ENCODE assay signal across 14 cellular contexts in the genomic region with DNA sequence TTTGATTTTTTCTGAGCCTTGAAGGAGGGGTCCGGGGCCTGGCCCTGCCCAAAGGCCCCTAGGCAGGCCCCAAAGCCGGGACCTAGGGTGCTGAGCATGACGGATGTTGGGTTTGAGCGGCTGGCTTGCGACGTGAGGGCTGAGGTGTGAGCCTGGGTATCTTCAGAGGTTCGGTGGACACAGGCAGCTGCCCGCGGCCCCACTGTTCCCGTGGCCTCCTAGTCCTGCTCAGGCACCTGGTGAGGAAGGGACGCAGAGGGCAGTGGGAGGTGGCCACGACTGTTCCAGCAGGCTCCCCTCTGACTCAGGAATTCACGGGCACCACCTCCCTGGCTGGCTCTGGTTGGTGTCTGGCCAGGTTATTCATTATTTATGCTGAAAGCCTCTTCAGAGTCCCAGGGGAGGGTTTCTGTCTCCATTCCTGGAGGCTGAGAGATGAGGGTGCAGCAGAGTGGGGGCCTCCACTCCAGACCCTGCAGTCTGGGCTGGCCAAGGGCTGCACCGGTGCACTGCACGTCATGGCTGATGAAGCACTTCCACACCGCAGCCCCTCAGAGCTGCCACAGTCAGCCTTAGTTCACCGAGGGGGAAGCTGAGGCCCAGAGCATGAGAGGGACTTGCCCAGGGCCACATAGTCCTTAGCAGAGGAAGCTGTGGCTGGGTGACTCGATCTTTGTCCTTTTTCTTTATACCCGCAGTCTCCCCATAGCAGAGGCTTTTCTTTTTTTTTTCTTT. TPM values are rescaled to one million over a fixed set of nuclear protein-coding genes. Genes with fewer than 3 reads are reported as not detected.
A peak's percentile ranks its signal among the peaks of the same experiment; 100 is the strongest.
DNase-seq lines count a peak whose midpoint lies in the region; ATAC-seq, FAIRE-seq and TF ChIP-seq lines count a peak whose summit lies in the region.
"Had no signal": no experiment of that assay in that cellular context is flagged by ENCODE, and none has a peak within 500 bp of the region (broad histone marks: within the 10 kb centered on the region; RNA-seq: fewer than 3 reads in every experiment).

No MANE protein-coding gene starts in this region.

- CTCF ChIA-PET in HepG2 (lab: Yijun Ruan, JAX; ENCODE audit: low intra/inter-chr PET ratio, low total read pairs) = no interaction called here

- TF ChIP-seq POLR2A in HepG2 (IDR thresholded peaks at IDR 0.05; ENCODE audit: insufficient read depth in 1 of 2, low read depth in 2 of 2, low read length in 2 of 2) = no peak

- H3K4me2 ChIP-seq in HepG2 (ENCODE audit: low read depth, low read length) = peak overlapping the region; percentile 91

- H3K27ac ChIP-seq in HepG2 (ENCODE audit: extremely low read length, insufficient read depth, low read length) (no peak overlapping the region), aorta (ENCODE audit: low read depth in 1 of 2, low read length in 2 of 2) (no peak overlapping the region)

- H3K36me3 ChIP-seq in HepG2 (replicated peaks in 1 of 2; ENCODE audit: control insufficient read depth in 1 of 2, insufficient read depth in 2 of 2, low read length in 2 of 2) = no peaks in the 10 kb centered on the region
- H3K36me3 ChIP-seq in aorta (ENCODE audit: control insufficient read depth in 1 of 2, insufficient read depth in 2 of 2, low read length in 1 of 2) = no peaks in the 10 kb centered on the region

- peak in 1 of 2 donors; percentile 18 for ATAC-seq in natural killer cell treated with Interleukin-12 subunit alpha and Interleukin-12 subunit beta and Interleukin-15 and Interleukin-18, amount 100 ng/mL, for 72 hours
- ATAC-seq in natural killer cell (no peak), HepG2 (peak; percentile 53), aorta (ENCODE audit: low FRiP score) (no peak), esophagus mucosa (no peak)

- no peaks in the 10 kb centered on the region for H3K9me3 Mint-ChIP-seq in natural killer cell treated with Interleukin-12 subunit alpha and Interleukin-12 subunit beta and Interleukin-15 and Interleukin-18, amount 100 ng/mL, for 72 hours
- H3K9me3 Mint-ChIP-seq in natural killer cell = no peaks in the 10 kb centered on the region
- H3K9me3 Mint-ChIP-seq in activated T-helper 1 cell treated with anti-CD3 and anti-CD28 coated beads, Interleukin-12 subunit alpha, Interleukin-12 subunit beta, Interleukin-2, Interleukin-4 antibody, amounts not matched to agents 30 ng/mL and 10 ng/mL and 1 ng/mL, durations not matched to agents 14 hours and 24 hours and 36 hours = no peaks in the 10 kb centered on the region
- H3K9me3 Mint-ChIP-seq: neural crest cell had no signal

- no peaks in the 10 kb centered on the region for H4K20me1 ChIP-seq in HepG2 (ENCODE audit: insufficient read depth, low read length)

- H3K27ac Mint-ChIP-seq in natural killer cell treated with Interleukin-12 subunit alpha and Interleukin-12 subunit beta and Interleukin-15 and Interleukin-18, amount 100 ng/mL, for 72 hours = no peak overlapping the region
- no peak overlapping the region for H3K27ac Mint-ChIP-seq in natural killer cell
- H3K27ac Mint-ChIP-seq in activated T-helper 1 cell treated with anti-CD3 and anti-CD28 coated beads, Interleukin-12 subunit alpha, Interleukin-12 subunit beta, Interleukin-2, Interleukin-4 antibody, amounts not matched to agents 30 ng/mL and 10 ng/mL and 1 ng/mL, durations not matched to agents 14 hours and 24 hours and 36 hours = peak overlapping the region; percentile 4
- H3K27ac Mint-ChIP-seq: B cell had no signal

- TF ChIP-seq EP300 in HepG2 (IDR thresholded peaks at IDR 0.05; ENCODE audit: low read depth in 2 of 2, low read length in 2 of 2) (no peak), HepG2 (CRISPR knock-in tag; IDR thresholded peaks at IDR 0.05; ENCODE audit: borderline replicate concordance) (no peak)

- peaks cover 0 to 4% of the 10 kb centered on the region in 2 donors for H3K4me1 Mint-ChIP-seq in natural killer cell treated with Interleukin-12 subunit alpha and Interleukin-12 subunit beta and Interleukin-15 and Interleukin-18, amount 100 ng/mL, for 72 hours (ENCODE audit: low read depth in 2 of 2)
- peaks cover 4 to 5% of the 10 kb centered on the region in 2 donors for H3K4me1 Mint-ChIP-seq in natural killer cell
- no peaks in the 10 kb centered on the region for H3K4me1 Mint-ChIP-seq in activated T-helper 1 cell treated with anti-CD3 and anti-CD28 coated beads, Interleukin-12 subunit alpha, Interleukin-12 subunit beta, Interleukin-2, Interleukin-4 antibody, amounts not matched to agents 30 ng/mL and 10 ng/mL and 1 ng/mL, durations not matched to agents 14 hours and 24 hours and 36 hours (ENCODE audit: low read depth)
- H3K4me1 Mint-ChIP-seq: B cell, neural crest cell had no signal

- H3K4me3 Mint-ChIP-seq in natural killer cell treated with Interleukin-12 subunit alpha and Interleukin-12 subunit beta and Interleukin-15 and Interleukin-18, amount 100 ng/mL, for 72 hours = no peak overlapping the region
- H3K4me3 Mint-ChIP-seq in natural killer cell = no peak overlapping the region
- no peak overlapping the region for H3K4me3 Mint-ChIP-seq in activated T-helper 1 cell treated with anti-CD3 and anti-CD28 coated beads, Interleukin-12 subunit alpha, Interleukin-12 subunit beta, Interleukin-2, Interleukin-4 antibody, amounts not matched to agents 30 ng/mL and 10 ng/mL and 1 ng/mL, durations not matched to agents 14 hours and 24 hours and 36 hours
- H3K4me3 Mint-ChIP-seq: B cell, neural crest cell had no signal

- no peaks in the 10 kb centered on the region for H3K9me3 ChIP-seq in HepG2 (ENCODE audit: low read length)
- H3K9me3 ChIP-seq in aorta (ENCODE audit: control insufficient read depth, low read length) = no peaks in the 10 kb centered on the region

- TF ChIP-seq CTCF in natural killer cell (IDR thresholded peaks at IDR 0.05) (no peak), HepG2 (CRISPR knock-in tag; IDR thresholded peaks at IDR 0.05) (no peak)

- intact Hi-C loops in natural killer cell (cut with micrococcal nuclease) (no loop called here), HepG2 (cut with micrococcal nuclease; ENCODE audit: unreplicated experiment) (no loop called here), aorta (cut with DNase I) (no loop called here)
- intact Hi-C loops in activated T-helper 1 cell treated with anti-CD3 and anti-CD28 coated beads, Interleukin-12 subunit alpha, Interleukin-12 subunit beta, Interleukin-2, Interleukin-4 antibody, amounts not matched to agents 30 ng/mL and 10 ng/mL and 1 ng/mL, durations not matched to agents 14 hours and 24 hours and 36 hours (cut with micrococcal nuclease) = no loop called here

- no peak overlapping the region for H2AFZ ChIP-seq in HepG2 (ENCODE audit: low read length)

- H3K4me3 ChIP-seq in HepG2 (replicated peaks in 1 of 3; ENCODE audit: insufficient read depth in 1 of 3, low read depth in 2 of 3, low read length in 3 of 3) = peak overlapping the region; percentile 56 to 76 (median 57)
- no peak overlapping the region for H3K4me3 ChIP-seq in aorta (ENCODE audit: low read length in 2 of 2)

- no peaks in the 10 kb centered on the region for H3K27me3 ChIP-seq in HepG2 (ENCODE audit: control insufficient read depth in 1 of 2, insufficient read depth in 2 of 2, low read length in 2 of 2)
- no peaks in the 10 kb centered on the region for H3K27me3 ChIP-seq in aorta (ENCODE audit: control insufficient read depth in 1 of 2, insufficient read depth in 2 of 2, low read length in 1 of 2)

- WGBS in HepG2 (ENCODE audit: low lambda C conversion rate) = 5% methylated on average over 2 of the region's 19 CpGs
- WGBS in aorta, 2 donors = 89 to 91% methylated on average over 19 of the region's 19 CpGs

- peak overlapping the region; percentile 58 for H3K9ac ChIP-seq in HepG2 (ENCODE audit: insufficient read depth, low read depth, low read length)

- H3K4me1 ChIP-seq in HepG2 (ENCODE audit: insufficient read depth, low read length) (peaks cover 31% of the 10 kb centered on the region), aorta (ENCODE audit: control insufficient read depth in 1 of 2, insufficient read depth in 2 of 2, low read length in 2 of 2) (no peaks in the 10 kb centered on the region)

- no peaks in the 10 kb centered on the region for H3K79me2 ChIP-seq in HepG2 (ENCODE audit: insufficient read depth, low read length)

- no peak for FAIRE-seq in HepG2 (lab: Jason Lieb, UNC)
- FAIRE-seq: endothelial cell of umbilical vein had no signal

- no TSS peak for BruUV-seq in HepG2 (replicated peaks; lab: Mats Ljungman, UMichigan)

- H3K27me3 Mint-ChIP-seq in natural killer cell treated with Interleukin-12 subunit alpha and Interleukin-12 subunit beta and Interleukin-15 and Interleukin-18, amount 100 ng/mL, for 72 hours = no peaks in the 10 kb centered on the region
- no peaks in the 10 kb centered on the region for H3K27me3 Mint-ChIP-seq in natural killer cell (ENCODE audit: low read depth in 2 of 2)
- H3K27me3 Mint-ChIP-seq in activated T-helper 1 cell treated with anti-CD3 and anti-CD28 coated beads, Interleukin-12 subunit alpha, Interleukin-12 subunit beta, Interleukin-2, Interleukin-4 antibody, amounts not matched to agents 30 ng/mL and 10 ng/mL and 1 ng/mL, durations not matched to agents 14 hours and 24 hours and 36 hours (ENCODE audit: insufficient read depth) = no peaks in the 10 kb centered on the region
- H3K27me3 Mint-ChIP-seq: B cell had no signal

- no peaks in the 10 kb centered on the region for H3K36me3 Mint-ChIP-seq in natural killer cell treated with Interleukin-12 subunit alpha and Interleukin-12 subunit beta and Interleukin-15 and Interleukin-18, amount 100 ng/mL, for 72 hours
- no peaks in the 10 kb centered on the region for H3K36me3 Mint-ChIP-seq in natural killer cell
- no peaks in the 10 kb centered on the region for H3K36me3 Mint-ChIP-seq in activated T-helper 1 cell treated with anti-CD3 and anti-CD28 coated beads, Interleukin-12 subunit alpha, Interleukin-12 subunit beta, Interleukin-2, Interleukin-4 antibody, amounts not matched to agents 30 ng/mL and 10 ng/mL and 1 ng/mL, durations not matched to agents 14 hours and 24 hours and 36 hours (ENCODE audit: low read depth)

- DNase-seq in natural killer cell treated with Interleukin-12 subunit alpha and Interleukin-12 subunit beta and Interleukin-15 and Interleukin-18, amount 100 ng/mL, for 72 hours (ENCODE audit: low spot score) = peak; percentile 45
- DNase-seq in natural killer cell (no peak), HepG2 (ENCODE audit: low spot score) (no peak), aorta (peak; percentile 43 to 55), C1 segment of cervical spinal cord (lab: John Stamatoyannopoulos, UW) (no peak), AG08395 (ENCODE audit: low spot score) (no peak)
- no peak for DNase-seq in activated T-helper 1 cell treated with anti-CD3 and anti-CD28 coated beads, Interleukin-12 subunit alpha, Interleukin-12 subunit beta, Interleukin-2, Interleukin-4 antibody, amounts not matched to agents 30 ng/mL and 10 ng/mL and 1 ng/mL, durations not matched to agents 14 hours and 24 hours and 36 hours (ENCODE audit: low spot score)
- DNase-seq: activated CD4-positive, alpha-beta T cell treated with anti-CD3 and anti-CD28 coated beads, Interleukin-2, amount 50 U/mL, for 4 hours; anterior cingulate cortex; NCI-H774 had no signal

- POLR2A ChIA-PET in HepG2 (lab: Yijun Ruan, JAX) = no interaction called here

- TF ChIP-seq RAD21 in HepG2 (CRISPR knock-in tag; IDR thresholded peaks at IDR 0.05) = no peak

- in situ Hi-C loops in HepG2 (cut with HindIII; ENCODE audit: extremely low pct_ligation_motif_present, low pct_unique_long_range_greater_than_20kb) = no loop called here

RNA-seq across cellular contexts. Expression of a gene that starts 2.2 kb away (rescaled TPM):
- total RNA-seq in natural killer cell treated with Interleukin-12 subunit alpha and Interleukin-12 subunit beta and Interleukin-15 and Interleukin-18, amount 100 ng/mL, for 72 hours = 1 to 10 TPM; 1.8 to 2.0 TPM
- total RNA-seq in natural killer cell (1 to 10 TPM in 2 of 3 donors, under 1 TPM in 1; 0.54 to 2.2 (median 1.8) TPM), HepG2 (2016; rRNA removed; fragmentation: Illumina TruSeq; extraction: Trizol) (0.10 and 0.22 TPM in 2 replicates), aorta (1 to 10 TPM; 1.9 to 3.5 TPM), esophagus mucosa (0.28 TPM)
- 0.73 and 1.2 TPM in 2 replicates for total RNA-seq in activated T-helper 1 cell treated with anti-CD3 and anti-CD28 coated beads, Interleukin-12 subunit alpha, Interleukin-12 subunit beta, Interleukin-2, Interleukin-4 antibody, amounts not matched to agents 30 ng/mL and 10 ng/mL and 1 ng/mL, durations not matched to agents 14 hours and 24 hours and 36 hours
- total RNA-seq in HepG2 (2016; cell fraction: cytosol; rRNA removed; fragmentation: Illumina TruSeq; extraction: Trizol; ENCODE audit: low read depth) = 0.09 and 0.20 TPM in 2 replicates
- total RNA-seq in HepG2 (2016; cell fraction: insoluble cytoplasmic fraction; rRNA removed; fragmentation: Illumina TruSeq; extraction: Trizol) = 0.19 TPM in 1 of 2 replicates, not detected in the other
- 0.25 TPM in 1 of 2 replicates, not detected in the other for total RNA-seq in HepG2 (2016; cell fraction: membrane; rRNA removed; fragmentation: Illumina TruSeq; extraction: Trizol)
- total RNA-seq in HepG2 (2016; cell fraction: nucleus; rRNA removed; fragmentation: Illumina TruSeq; extraction: Trizol) = 0.59 TPM in 1 of 2 replicates, not detected in the other
- polyA plus RNA-seq in HepG2 (2011; rRNA removed) (0.39 and 0.40 TPM in 2 replicates), aorta (under 1 TPM in 1 of 2 donors, not detected in 1; 0.33 TPM)
- polyA plus RNA-seq in HepG2 (2011; cell fraction: cytosol; rRNA removed) = 0.05 and 0.34 TPM in 2 replicates
- 2.2 and 3.5 TPM in 2 replicates for polyA plus RNA-seq in HepG2 (2011; cell fraction: nucleus; rRNA removed)
- 0.40 and 0.65 TPM in 2 replicates for polyA plus RNA-seq in HepG2 (2012)
- 0.10 and 0.12 TPM in 2 replicates for polyA plus RNA-seq in HepG2 (2016; cell fraction: cytosol; fragmentation: Illumina TruSeq; extraction: Trizol; ENCODE audit: low read depth)
- polyA plus RNA-seq in HepG2 (2016; cell fraction: insoluble cytoplasmic fraction; fragmentation: Illumina TruSeq; extraction: Trizol; ENCODE audit: low read depth) = 0.16 TPM in 1 of 2 replicates, not detected in the other
- polyA plus RNA-seq in HepG2 (2016; cell fraction: membrane; fragmentation: Illumina TruSeq; extraction: Trizol; ENCODE audit: low read depth) = 0.07 and 0.08 TPM in 2 replicates
- polyA plus RNA-seq in HepG2 (2016; cell fraction: nucleus; fragmentation: Illumina TruSeq; extraction: Trizol; ENCODE audit: insufficient read depth, low read depth) = 0.36 and 0.65 TPM in 2 replicates
- 0.14 and 1.0 TPM in 2 replicates for polyA minus RNA-seq in HepG2 (2011; rRNA and poly(A)+ RNA removed; ENCODE audit: low replicate concordance)
- polyA minus RNA-seq in HepG2 (2011; cell fraction: cytosol; rRNA and poly(A)+ RNA removed) = not detected in 2 replicates
- polyA minus RNA-seq in HepG2 (2011; cell fraction: nucleus; rRNA and poly(A)+ RNA removed) = 1.9 and 2.0 TPM in 2 replicates

RNA-seq across cellular contexts. Expression of a gene that starts 41.7 kb away (rescaled TPM):
- 1 to 10 TPM; 1.9 to 7.0 TPM for total RNA-seq in natural killer cell treated with Interleukin-12 subunit alpha and Interleukin-12 subunit beta and Interleukin-15 and Interleukin-18, amount 100 ng/mL, for 72 hours
- total RNA-seq in natural killer cell (10 to 100 TPM; 10.5 to 12.3 (median 10.6) TPM), HepG2 (2016; rRNA removed; fragmentation: Illumina TruSeq; extraction: Trizol) (18.2 and 21.0 TPM in 2 replicates), aorta (10 to 100 TPM; 23.9 to 40.4 TPM), esophagus mucosa (50.7 TPM)
- total RNA-seq in activated T-helper 1 cell treated with anti-CD3 and anti-CD28 coated beads, Interleukin-12 subunit alpha, Interleukin-12 subunit beta, Interleukin-2, Interleukin-4 antibody, amounts not matched to agents 30 ng/mL and 10 ng/mL and 1 ng/mL, durations not matched to agents 14 hours and 24 hours and 36 hours = 3.1 and 3.6 TPM in 2 replicates
- total RNA-seq in HepG2 (2016; cell fraction: cytosol; rRNA removed; fragmentation: Illumina TruSeq; extraction: Trizol; ENCODE audit: low read depth) = 9.3 and 11.0 TPM in 2 replicates
- total RNA-seq in HepG2 (2016; cell fraction: insoluble cytoplasmic fraction; rRNA removed; fragmentation: Illumina TruSeq; extraction: Trizol) = 16.0 and 24.7 TPM in 2 replicates
- 16.1 and 18.9 TPM in 2 replicates for total RNA-seq in HepG2 (2016; cell fraction: membrane; rRNA removed; fragmentation: Illumina TruSeq; extraction: Trizol)
- total RNA-seq in HepG2 (2016; cell fraction: nucleus; rRNA removed; fragmentation: Illumina TruSeq; extraction: Trizol) = 21.7 and 25.1 TPM in 2 replicates
- polyA plus RNA-seq in HepG2 (2011; rRNA removed) (27.7 and 35.5 TPM in 2 replicates), aorta (10 to 100 TPM; 10.3 to 28.2 TPM)
- polyA plus RNA-seq in HepG2 (2011; cell fraction: cytosol; rRNA removed) = 11.1 and 23.9 TPM in 2 replicates
- 115 and 118 TPM in 2 replicates for polyA plus RNA-seq in HepG2 (2011; cell fraction: nucleus; rRNA removed)
- 37.4 and 43.4 TPM in 2 replicates for polyA plus RNA-seq in HepG2 (2012)
- polyA plus RNA-seq in HepG2 (2016; cell fraction: cytosol; fragmentation: Illumina TruSeq; extraction: Trizol; ENCODE audit: low read depth) = 2.0 and 3.4 TPM in 2 replicates
- 17.8 and 20.5 TPM in 2 replicates for polyA plus RNA-seq in HepG2 (2016; cell fraction: insoluble cytoplasmic fraction; fragmentation: Illumina TruSeq; extraction: Trizol; ENCODE audit: low read depth)
- polyA plus RNA-seq in HepG2 (2016; cell fraction: membrane; fragmentation: Illumina TruSeq; extraction: Trizol; ENCODE audit: low read depth) = 5.5 and 5.6 TPM in 2 replicates
- polyA plus RNA-seq in HepG2 (2016; cell fraction: nucleus; fragmentation: Illumina TruSeq; extraction: Trizol; ENCODE audit: insufficient read depth, low read depth) = 51.0 and 56.7 TPM in 2 replicates
- polyA minus RNA-seq in HepG2 (2011; rRNA and poly(A)+ RNA removed; ENCODE audit: low replicate concordance) = 4.5 and 52.2 TPM in 2 replicates
- 14.2 and 24.5 TPM in 2 replicates for polyA minus RNA-seq in HepG2 (2011; cell fraction: cytosol; rRNA and poly(A)+ RNA removed)
- polyA minus RNA-seq in HepG2 (2011; cell fraction: nucleus; rRNA and poly(A)+ RNA removed) = 45.0 and 59.1 TPM in 2 replicates

Comparison
In these comparisons a context has a peak if more than half of its experiments do, and no peak if none do; other contexts are left out.
1. DNase-seq: peak in natural killer cell treated with Interleukin-12 subunit alpha and Interleukin-12 subunit beta and Interleukin-15 and Interleukin-18, amount 100 ng/mL, for 72 hours (single experiment) and aorta (2 of 2); none in natural killer cell (single experiment), activated T-helper 1 cell treated with anti-CD3 and anti-CD28 coated beads, Interleukin-12 subunit alpha, Interleukin-12 subunit beta, Interleukin-2, Interleukin-4 antibody, amounts not matched to agents 30 ng/mL and 10 ng/mL and 1 ng/mL, durations not matched to agents 14 hours and 24 hours and 36 hours (single experiment), HepG2 (single experiment), C1 segment of cervical spinal cord (0 of 14) and AG08395 (single experiment).
2. H3K4me3 ChIP-seq: peak in HepG2 (3 of 3); none in aorta (0 of 2).